18 cellular contexts compared by ENCODE assay signal in the genomic region with DNA sequence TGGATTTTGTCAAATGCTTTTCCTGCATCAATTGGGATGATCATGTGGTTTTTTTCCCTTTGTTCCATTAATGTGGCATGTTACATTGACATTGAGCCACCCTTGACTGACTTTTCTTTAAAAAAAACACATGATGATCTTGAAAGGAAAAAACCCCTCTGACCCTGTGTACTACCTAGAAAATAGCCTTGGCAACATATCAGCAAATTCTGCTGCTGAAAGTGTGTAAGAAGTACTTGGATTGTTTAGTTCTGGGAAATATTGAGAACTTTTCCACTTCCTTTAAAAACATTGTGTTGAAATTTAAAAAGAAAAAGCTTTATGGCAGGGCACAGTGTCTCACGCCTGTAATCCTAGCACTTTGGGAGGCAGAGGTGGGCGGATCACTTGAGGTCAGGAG.
"Had no signal": no experiment of that assay in that cellular context is flagged by ENCODE, and none has a peak within 500 bp of the region (broad histone marks: within the 10 kb centered on the region; RNA-seq: fewer than 3 reads in every experiment).

No MANE protein-coding gene starts in this region.

- H3K4me3 ChIP-seq: coronary artery had no signal

- DNase-seq: activated CD4-positive, alpha-beta T cell treated with anti-CD3 and anti-CD28 coated beads for 1 hour; activated CD8-positive, alpha-beta memory T cell treated with anti-CD3 and anti-CD28 coated beads, Interleukin-2, amount 50 U/mL, for 4 hours; activated CD8-positive, alpha-beta T cell treated with anti-CD3 and anti-CD28 coated beads for 36 hours; activated gamma-delta T cell treated with Interleukin-2 at 50 U/mL for 16 hours; activated naive CD8-positive, alpha-beta T cell treated with anti-CD3 and anti-CD28 coated beads, Interleukin-2, amount 10 ng/mL, durations not matched to agents 7 days and 5 days; activated T-cell treated with anti-CD3 and anti-CD28 coated beads, Interleukin-2, amount 50 U/mL, for 72 hours; caudate nucleus; effector CD8-positive, alpha-beta T cell; glutamatergic neuron; left colon; mesendoderm; occipital lobe; stimulated activated CD4-positive, alpha-beta T cell treated with anti-CD3 and anti-CD28 coated beads, Interleukin-1b, Interleukin-23, amount 100 ng/mL, for 48 hours; stimulated activated naive CD4-positive, alpha-beta T cell; T-cell; T1000 had no signal

- H3K27ac ChIP-seq: epithelial cell of prostate had no signal

- ATAC-seq: activated CD8-positive, alpha-beta T cell treated with anti-CD3 and anti-CD28 coated beads for 36 hours; activated T-cell treated with anti-CD3 and anti-CD28 coated beads, Interleukin-2, amount 50 U/mL, for 72 hours; left colon; T-cell had no signal
